In genomic region chr5:95684361-95684760, GRCh38 we compare ENCODE assay signal across 26 cellular contexts. TPM values are rescaled to one million over a fixed set of nuclear protein-coding genes. Genes with fewer than 3 reads are reported as not detected.
"Had no signal": no experiment of that assay in that cellular context is flagged by ENCODE, and none has a peak within 500 bp of the region (broad histone marks: within the 10 kb centered on the region; RNA-seq: fewer than 3 reads in every experiment).

No MANE protein-coding gene starts in this region.

- H3K4me1 Mint-ChIP-seq: naive B cell had no signal

- H3K9me3 Mint-ChIP-seq: dendritic cell treated with granulocyte-macrophage colony-stimulating factor and Interleukin-4, amounts not matched to agents 40 ng/mL and 50 ng/mL, for 4 days; effector memory CD8-positive, alpha-beta T cell; naive B cell had no signal

- H3K4me3 Mint-ChIP-seq: dendritic cell treated with granulocyte-macrophage colony-stimulating factor and Interleukin-4, amounts not matched to agents 40 ng/mL and 50 ng/mL, for 4 days; effector memory CD8-positive, alpha-beta T cell; endodermal cell; mesothelial cell of epicardium; naive B cell had no signal

- ATAC-seq: effector memory CD8-positive, alpha-beta T cell; foreskin keratinocyte; gastrocnemius medialis; left cardiac atrium; left lung; lower lobe of right lung; mucosa of descending colon had no signal

- DNase-seq: colonic mucosa; cortex of kidney; effector CD8-positive, alpha-beta T cell; effector memory CD8-positive, alpha-beta T cell; endodermal cell; foreskin keratinocyte; gastrocnemius medialis; glutamatergic neuron; head of caudate nucleus; heart right ventricle; hippocampal formation; left cardiac atrium; left lung; left ventricle myocardium superior; lower lobe of right lung; mesenchymal stem cell; mucosa of descending colon; naive B cell had no signal

- H3K36me3 Mint-ChIP-seq: mesothelial cell of epicardium, naive B cell had no signal

- H3K27me3 Mint-ChIP-seq: dendritic cell treated with granulocyte-macrophage colony-stimulating factor and Interleukin-4, amounts not matched to agents 40 ng/mL and 50 ng/mL, for 4 days had no signal

- H3K27ac Mint-ChIP-seq: dendritic cell treated with granulocyte-macrophage colony-stimulating factor and Interleukin-4, amounts not matched to agents 40 ng/mL and 50 ng/mL, for 4 days; effector memory CD8-positive, alpha-beta T cell; endodermal cell; mesothelial cell of epicardium; naive B cell had no signal

RNA-seq across cellular contexts. Expression of gene SPATA9, which starts 1.6 kb away (rescaled TPM):
- total RNA-seq: epithelial cell of proximal tubule, esophagus muscularis mucosa, foreskin keratinocyte, glomerular endothelial cell, heart right ventricle, kidney epithelial cell, left ventricle myocardium superior, lower lobe of right lung, lung microvascular endothelial cell had no signal
- polyA plus RNA-seq: foreskin keratinocyte, keratinocyte had no signal
